In the genomic region with DNA sequence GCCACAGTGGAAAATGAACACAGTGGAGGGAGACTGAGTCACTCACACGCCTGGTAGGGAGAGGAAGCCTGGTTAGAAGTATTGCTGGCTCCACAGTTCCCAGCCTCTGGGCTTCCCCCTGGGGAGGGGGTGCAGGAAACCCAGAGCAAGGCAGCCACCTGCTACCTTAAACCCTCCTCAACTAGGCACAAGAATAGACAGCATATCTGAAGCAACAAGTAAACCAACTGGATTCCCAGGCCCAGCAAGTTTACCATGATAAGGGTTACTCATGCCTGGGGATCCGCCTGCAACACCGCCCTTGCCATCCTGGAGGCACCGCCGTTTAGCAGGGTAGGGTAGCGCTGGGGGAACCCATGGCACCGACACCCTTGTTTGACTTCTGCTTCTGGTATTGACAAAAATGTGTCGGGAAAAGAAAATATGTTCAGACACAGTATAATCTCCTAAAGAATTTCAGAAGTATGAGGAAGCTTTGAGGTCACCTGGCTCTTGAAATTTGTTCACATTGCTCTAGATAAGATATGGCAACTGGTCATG, we compare ENCODE assay signal across 22 cellular contexts. TPM values are rescaled to one million over a fixed set of nuclear protein-coding genes. Genes with fewer than 3 reads are reported as not detected.
DNase-seq lines count a peak whose midpoint lies in the region; ATAC-seq and TF ChIP-seq lines count a peak whose summit lies in the region.
"Had no signal": no experiment of that assay in that cellular context is flagged by ENCODE, and none has a peak within 500 bp of the region (broad histone marks: within the 10 kb centered on the region; RNA-seq: fewer than 3 reads in every experiment).

No MANE protein-coding gene starts in this region.

- intact Hi-C loops in Calu3 (cut with micrococcal nuclease; ENCODE audit: unreplicated experiment): loop anchor here (10.0 kb wide), 1 partner anchor 144 kb away; no protein-coding TSS in a partner anchor
- intact Hi-C loops in PC-9 (cut with micrococcal nuclease; ENCODE audit: unreplicated experiment): loop anchor here (2.0 to 5.0 kb wide), 6 partner anchors 14 to 314 kb away; a partner anchor contains a TSS

- H4K20me1 ChIP-seq in PC-9 (ENCODE audit: insufficient read depth): no peaks in the 10 kb centered on the region
- no peaks in the 10 kb centered on the region for H4K20me1 ChIP-seq in GM23338 (replicated peaks; ENCODE audit: insufficient read depth)
- H4K20me1 ChIP-seq: BLaER1 treated with 17β-estradiol and CSF1 and Interleukin-3, amounts not matched to agents 10 nM and 100 nM had no signal

- H3K9me2 ChIP-seq in PC-9 (ENCODE audit: insufficient read depth): no peaks in the 10 kb centered on the region
- H3K9me2 ChIP-seq in GM23338 (ENCODE audit: insufficient read depth): no peaks in the 10 kb centered on the region

- peak; percentile 76 for DNase-seq in Calu3
- DNase-seq in PC-9: peak; percentile 90 to 91
- no peak for DNase-seq in GM23338 (ENCODE audit: low spot score)
- DNase-seq in stimulated activated CD8-positive, alpha-beta memory T cell treated with anti-CD3 and anti-CD28 coated beads, Interleukin-4, amount 100 ng/mL, for 48 hours: no peak
- no peak for DNase-seq in hepatic stellate cell (ENCODE audit: low spot score)
- no peak for DNase-seq in islet precursor cell
- DNase-seq: activated CD4-positive, alpha-beta T cell treated with anti-CD3 and anti-CD28 coated beads, Interleukin-2, amount 50 U/mL, for 1 hour; activated CD8-positive, alpha-beta memory T cell treated with anti-CD3 and anti-CD28 coated beads, Interleukin-2, amount 50 U/mL, for 48 hours; activated gamma-delta T cell; central memory CD4-positive, alpha-beta T cell; effector CD4-positive, alpha-beta T cell; GDM1; MV-4-11; NCI-H187 treated with DMSO at 0.1 percent for 48 hours; Right ventricle myocardium superior; stimulated activated CD4-positive, alpha-beta T cell treated with anti-CD3 and anti-CD28 coated beads, Interleukin-2, amount 100 ng/mL, for 48 hours; stimulated activated naive CD8-positive, alpha-beta T cell treated with anti-CD3 and anti-CD28 coated beads, Interleukin-15, amount 100 ng/mL, for 72 hours had no signal

- H3K4me2 ChIP-seq in PC-9 (peak overlapping the region; percentile 71), GM23338 (no peak overlapping the region)
- H3K4me2 ChIP-seq: BLaER1 treated with 17β-estradiol and CSF1 and Interleukin-3, amounts not matched to agents 10 nM and 100 nM had no signal

- H3K79me2 ChIP-seq in PC-9 (ENCODE audit: low read depth) (peaks cover 23% of the 10 kb centered on the region; the same call in 1 of the 2 replicates), GM23338 (replicated peaks; ENCODE audit: insufficient read depth) (peaks cover 61% of the 10 kb centered on the region)

- H3K27me3 ChIP-seq in PC-9 (ENCODE audit: insufficient read depth, low read depth) (no peaks in the 10 kb centered on the region), esophagus (ENCODE audit: control insufficient read depth in 1 of 2, insufficient read depth in 2 of 2, low read length in 2 of 2) (no peaks in the 10 kb centered on the region), mucosa of stomach (ENCODE audit: control insufficient read depth, insufficient read depth, low read length) (no peaks in the 10 kb centered on the region), GM23338 (ENCODE audit: insufficient read depth) (no peaks in the 10 kb centered on the region)
- H3K27me3 ChIP-seq: BLaER1 treated with 17β-estradiol and CSF1 and Interleukin-3, amounts not matched to agents 10 nM and 100 nM had no signal

- no peaks in the 10 kb centered on the region for H3K27me3 Mint-ChIP-seq in Calu3 (ENCODE audit: unreplicated experiment)
- H3K27me3 Mint-ChIP-seq in GM23338 (ENCODE audit: insufficient read depth, low read depth, poor library complexity): peaks cover 9% of the 10 kb centered on the region

- no peaks in the 10 kb centered on the region for H3K9me3 ChIP-seq in PC-9 (ENCODE audit: insufficient read depth, low read depth)
- no peaks in the 10 kb centered on the region for H3K9me3 ChIP-seq in esophagus (ENCODE audit: control insufficient read depth in 2 of 2, insufficient read depth in 1 of 2, low read depth in 1 of 2, low read length in 1 of 2)
- H3K9me3 ChIP-seq in mucosa of stomach (ENCODE audit: control insufficient read depth, low read length): no peaks in the 10 kb centered on the region
- H3K9me3 ChIP-seq: BLaER1 treated with 17β-estradiol and CSF1 and Interleukin-3, amounts not matched to agents 10 nM and 100 nM had no signal

- POLR2A ChIA-PET in PC-9 (lab: Charles Lee; ENCODE audit: unreplicated experiment): interaction anchor here (0.5 kb wide), 1 partner anchor 17 kb away, joined by 7 read pairs; no protein-coding TSS in a partner anchor

- H3K4me3 Mint-ChIP-seq in Calu3 (ENCODE audit: low read depth, unreplicated experiment) (no peak overlapping the region), GM23338 (no peak overlapping the region)
- H3K4me3 Mint-ChIP-seq: neural crest cell; stimulated activated naive CD8-positive, alpha-beta T cell treated with anti-CD3 and anti-CD28 coated beads, Interleukin-15, amount 100 ng/mL, for 72 hours had no signal

- H3K4me1 Mint-ChIP-seq in Calu3 (ENCODE audit: low read depth, unreplicated experiment) (peaks cover 15% of the 10 kb centered on the region), GM23338 (peaks cover 92% of the 10 kb centered on the region)

- H3K4me1 ChIP-seq in PC-9 (replicated peaks; ENCODE audit: insufficient read depth): peaks cover 69% of the 10 kb centered on the region
- peaks cover 5 to 22% of the 10 kb centered on the region in 2 donors for H3K4me1 ChIP-seq in esophagus (ENCODE audit: control insufficient read depth in 2 of 2, insufficient read depth in 2 of 2, low read length in 1 of 2)
- H3K4me1 ChIP-seq in mucosa of stomach (ENCODE audit: control insufficient read depth, insufficient read depth, low read length): peaks cover 55% of the 10 kb centered on the region
- H3K4me1 ChIP-seq in GM23338 (ENCODE audit: insufficient read depth): peaks cover 90% of the 10 kb centered on the region

- H3K36me3 ChIP-seq in PC-9 (ENCODE audit: low read depth): no peaks in the 10 kb centered on the region
- peaks cover 0 to 2% of the 10 kb centered on the region in 2 donors for H3K36me3 ChIP-seq in esophagus (ENCODE audit: control insufficient read depth in 2 of 2, insufficient read depth in 2 of 2, low read length in 1 of 2)
- H3K36me3 ChIP-seq in mucosa of stomach (ENCODE audit: control insufficient read depth, insufficient read depth, low read length): no peaks in the 10 kb centered on the region
- no peaks in the 10 kb centered on the region for H3K36me3 ChIP-seq in GM23338 (ENCODE audit: insufficient read depth)
- H3K36me3 ChIP-seq: BLaER1 treated with 17β-estradiol and CSF1 and Interleukin-3, amounts not matched to agents 10 nM and 100 nM had no signal

- peak overlapping the region; percentile 7 for H3K9ac ChIP-seq in mucosa of stomach (ENCODE audit: low read length)
- H3K9ac ChIP-seq: BLaER1 treated with 17β-estradiol and CSF1 and Interleukin-3, amounts not matched to agents 10 nM and 100 nM had no signal

- TF ChIP-seq CTCF in Calu3 (IDR thresholded peaks at IDR 0.05; ENCODE audit: unreplicated experiment): no peak
- no peak for TF ChIP-seq CTCF in PC-9 (conservative IDR thresholded peaks at IDR 0.05)
- TF ChIP-seq CTCF in GM23338 (conservative IDR thresholded peaks at IDR 0.05; ENCODE audit: low read depth in 2 of 2): no peak

- H3K9me3 Mint-ChIP-seq in Calu3 (ENCODE audit: low read depth, unreplicated experiment) (no peaks in the 10 kb centered on the region), GM23338 (no peaks in the 10 kb centered on the region)
- H3K9me3 Mint-ChIP-seq: neural crest cell; stimulated activated naive CD8-positive, alpha-beta T cell treated with anti-CD3 and anti-CD28 coated beads, Interleukin-15, amount 100 ng/mL, for 72 hours had no signal

- peaks cover 33% of the 10 kb centered on the region; the same call in 1 of the 2 replicates for H3F3A ChIP-seq in PC-9 (ENCODE audit: insufficient read depth, low read depth)
- peaks cover 24% of the 10 kb centered on the region for H3F3A ChIP-seq in GM23338 (replicated peaks; ENCODE audit: low read depth)

- H3K36me3 Mint-ChIP-seq in Calu3 (ENCODE audit: insufficient read depth, unreplicated experiment) (peaks cover 4% of the 10 kb centered on the region), GM23338 (ENCODE audit: low read depth) (peaks cover 17% of the 10 kb centered on the region; the same call in 2 of the 3 replicates)

- BruUV-seq in Calu3 (replicated peaks; lab: Mats Ljungman, UMichigan) (no TSS peak), PC-9 (replicated peaks; lab: Mats Ljungman, UMichigan) (no TSS peak)

- H3K27ac Mint-ChIP-seq in Calu3 (ENCODE audit: unreplicated experiment): no peak overlapping the region
- no peak overlapping the region for H3K27ac Mint-ChIP-seq in GM23338
- H3K27ac Mint-ChIP-seq: progenitor cell of endocrine pancreas; stimulated activated naive CD8-positive, alpha-beta T cell treated with anti-CD3 and anti-CD28 coated beads, Interleukin-15, amount 100 ng/mL, for 72 hours had no signal

- H2AFZ ChIP-seq in PC-9 (no peak overlapping the region), GM23338 (no peak overlapping the region)

- peak overlapping the region; percentile 76 for H3K27ac ChIP-seq in PC-9
- peak overlapping the region; percentile 78 to 88 for H3K27ac ChIP-seq in esophagus (ENCODE audit: low read depth in 2 of 2, low read length in 1 of 2)
- no peak overlapping the region for H3K27ac ChIP-seq in GM23338 (ENCODE audit: low read depth)
- H3K27ac ChIP-seq: BLaER1 treated with 17β-estradiol and CSF1 and Interleukin-3, amounts not matched to agents 10 nM and 100 nM had no signal

- 54 to 63% methylated on average over 8 of the region's 8 CpGs for WGBS in esophagus, 2 donors

- CTCF ChIA-PET in Calu3 (lab: Charles Lee) (no interaction called here), PC-9 (lab: Charles Lee) (interaction anchor here (0.6 kb wide), 1 partner anchor 527 kb away, joined by 3 read pairs; no protein-coding TSS in a partner anchor)

- no peak for ATAC-seq in GM23338
- ATAC-seq: stimulated activated naive CD8-positive, alpha-beta T cell treated with anti-CD3 and anti-CD28 coated beads, Interleukin-15, amount 100 ng/mL, for 72 hours had no signal

- H3K4me3 ChIP-seq in PC-9 (no peak overlapping the region; the same call in 1 of the 2 replicates), esophagus (ENCODE audit: low read depth in 1 of 2, low read length in 2 of 2) (no peak overlapping the region), mucosa of stomach (ENCODE audit: low read length) (no peak overlapping the region), GM23338 (no peak overlapping the region)
- H3K4me3 ChIP-seq: BLaER1 treated with 17β-estradiol and CSF1 and Interleukin-3, amounts not matched to agents 10 nM and 100 nM had no signal

RNA-seq across cellular contexts. Expression of a gene that starts 38.3 kb away (rescaled TPM):
- total RNA-seq in Calu3 (2022): 3.9 and 4.3 TPM in 2 replicates
- total RNA-seq in PC-9 (2021): 13.5 and 16.3 TPM in 2 replicates
- polyA plus RNA-seq in esophagus: 10 to 100 TPM; 12.5 to 15.4 TPM
- total RNA-seq in GM23338 (2014; rRNA removed; shearing (Covaris generic)): 38.3 TPM in 2 replicates
- 6.1 and 7.0 TPM in 2 replicates for polyA plus RNA-seq in GM23338 (2016; fragmentation: Nextera tagmentation; extraction: Ambion mirVana)

Comparison
In these comparisons a context has a peak if more than half of its experiments do, and no peak if none do; other contexts are left out.
1. DNase-seq: peak in Calu3 (single experiment) and PC-9 (2 of 2); none in GM23338 (single experiment), stimulated activated CD8-positive, alpha-beta memory T cell treated with anti-CD3 and anti-CD28 coated beads, Interleukin-4, amount 100 ng/mL, for 48 hours (single experiment), hepatic stellate cell (single experiment) and islet precursor cell (single experiment).